ENCODE assay signal across 8 cellular contexts in genomic region chr5:6377582-6378127, GRCh38. TPM values are rescaled to one million over a fixed set of nuclear protein-coding genes. Genes with fewer than 3 reads are reported as not detected.
DNase-seq lines count a peak whose midpoint lies in the region; ATAC-seq lines count a peak whose summit lies in the region.

No MANE protein-coding gene starts in this region.

- peak overlapping the region; percentile 72 to 94 for H3K4me3 ChIP-seq in muscle layer of colon (ENCODE audit: low read depth in 1 of 2, low read length in 2 of 2)

- H3K9ac ChIP-seq in muscle layer of colon (ENCODE audit: low read length): peak overlapping the region; percentile 63

- H3K27me3 ChIP-seq in muscle layer of colon (ENCODE audit: control insufficient read depth in 1 of 2, insufficient read depth in 2 of 2, low read length in 2 of 2): no peaks in the 10 kb centered on the region

- peaks cover 41% of the 10 kb centered on the region for H3K36me3 ChIP-seq in muscle layer of colon (ENCODE audit: insufficient read depth, low read length)

- H3K27ac ChIP-seq in muscle layer of colon (ENCODE audit: low read depth, low read length): peak overlapping the region; percentile 81

- peak; percentile 34 for DNase-seq in NCI-H2227 treated with DMSO at 0.1 percent for 48 hours (lab: John Stamatoyannopoulos, UW)
- peak; percentile 28 for DNase-seq in dermis blood vessel endothelial cell
- no peak for DNase-seq in dedifferentiated amniotic fluid mesenchymal stem cell (ENCODE audit: extremely low spot score)
- no peak for DNase-seq in NCI-H2196 (lab: John Stamatoyannopoulos, UW; ENCODE audit: unreplicated experiment)
- DNase-seq in activated CD4-positive, alpha-beta T cell treated with anti-CD3 and anti-CD28 coated beads for 1 hour: no peak

- H3K9me3 ChIP-seq in muscle layer of colon (ENCODE audit: low read length): no peaks in the 10 kb centered on the region

- ATAC-seq in GM18508 (IDR thresholded peaks at IDR 0.05; ENCODE audit: insufficient read depth, unreplicated experiment) (peak; percentile 16), HG02642 (IDR thresholded peaks at IDR 0.05; ENCODE audit: poor library complexity, unreplicated experiment) (peak; percentile 18)

- peaks cover 21% of the 10 kb centered on the region for H3K4me1 ChIP-seq in muscle layer of colon (ENCODE audit: insufficient read depth, low read length)

RNA-seq across cellular contexts. Expression of gene MED10, which starts 0.7 kb away (rescaled TPM):
- total RNA-seq in dermis blood vessel endothelial cell: 10.0 and 11.6 TPM in 2 replicates

Comparison
In these comparisons a context has a peak if more than half of its experiments do, and no peak if none do; other contexts are left out.
1. DNase-seq: peak in NCI-H2227 treated with DMSO at 0.1 percent for 48 hours (single experiment) and dermis blood vessel endothelial cell (single experiment); none in dedifferentiated amniotic fluid mesenchymal stem cell (single experiment), NCI-H2196 (single experiment) and activated CD4-positive, alpha-beta T cell treated with anti-CD3 and anti-CD28 coated beads for 1 hour (single experiment).